ENCODE assay signal across 9 cellular contexts in genomic region chr20:41956316-41957050, GRCh38.
DNase-seq lines count a peak whose midpoint lies in the region; ATAC-seq and TF ChIP-seq lines count a peak whose summit lies in the region.
"Had no signal": no experiment of that assay in that cellular context is flagged by ENCODE, and none has a peak within 500 bp of the region (broad histone marks: within the 10 kb centered on the region; RNA-seq: fewer than 3 reads in every experiment).

No MANE protein-coding gene starts in this region.

- in situ Hi-C loops in GM13977 (cut with MboI; ENCODE audit: low pct_unique_long_range_greater_than_20kb, low sequenced_read_pairs, unreplicated experiment), result no loop called here

- H3K4me3 ChIP-seq in fibroblast of mammary gland (ENCODE audit: control insufficient read depth, low read depth, low read length), result no peak overlapping the region
- H3K4me3 ChIP-seq: gastrocnemius medialis had no signal

- DNase-seq in GM13977 (ENCODE audit: low spot score), result no peak
- peak; percentile 74 for DNase-seq in NCI-H82 treated with DMSO at 0.1 percent for 48 hours (lab: John Stamatoyannopoulos, UW; ENCODE audit: unreplicated experiment)
- peak; percentile 1 for DNase-seq in fibroblast of mammary gland (ENCODE audit: low read depth)
- no peak for DNase-seq in activated T-cell treated with anti-CD3 and anti-CD28 coated beads for 4 hours
- DNase-seq in NCI-H2081 (lab: John Stamatoyannopoulos, UW), result no peak
- DNase-seq: gastrocnemius medialis had no signal

- no peak overlapping the region for H3K27ac ChIP-seq in 22Rv1
- H3K27ac ChIP-seq: gastrocnemius medialis had no signal

- TF ChIP-seq CTCF in 22Rv1 (IDR thresholded peaks at IDR 0.05), result peak; percentile 69
- peak; percentile 50 for TF ChIP-seq CTCF in GM13977 (IDR thresholded peaks at IDR 0.05; ENCODE audit: extremely low read depth, insufficient read depth, missing control alignments)
- peak; percentile 10 for TF ChIP-seq CTCF in fibroblast of mammary gland (conservative IDR thresholded peaks at IDR 0.05; ENCODE audit: control insufficient read depth, insufficient read depth, low read depth, low read length)

- ATAC-seq in HG03354 (IDR thresholded peaks at IDR 0.05; ENCODE audit: poor library complexity, severe bottlenecking, unreplicated experiment) (no peak), GM21576 (IDR thresholded peaks at IDR 0.05; ENCODE audit: unreplicated experiment) (no peak)
- ATAC-seq: gastrocnemius medialis had no signal

Comparison
In these comparisons a context has a peak if more than half of its experiments do, and no peak if none do; other contexts are left out.
1. CTCF ChIP-seq: peak in every context shown above with its lines; median percentile 69 in 22Rv1; 50 in GM13977; 10 in fibroblast of mammary gland.
2. DNase-seq: peak in NCI-H82 treated with DMSO at 0.1 percent for 48 hours (single experiment) and fibroblast of mammary gland (single experiment); none in GM13977 (single experiment), activated T-cell treated with anti-CD3 and anti-CD28 coated beads for 4 hours (single experiment) and NCI-H2081 (0 of 2).